ENCODE assay signal across 1 cellular context in the genomic region with DNA sequence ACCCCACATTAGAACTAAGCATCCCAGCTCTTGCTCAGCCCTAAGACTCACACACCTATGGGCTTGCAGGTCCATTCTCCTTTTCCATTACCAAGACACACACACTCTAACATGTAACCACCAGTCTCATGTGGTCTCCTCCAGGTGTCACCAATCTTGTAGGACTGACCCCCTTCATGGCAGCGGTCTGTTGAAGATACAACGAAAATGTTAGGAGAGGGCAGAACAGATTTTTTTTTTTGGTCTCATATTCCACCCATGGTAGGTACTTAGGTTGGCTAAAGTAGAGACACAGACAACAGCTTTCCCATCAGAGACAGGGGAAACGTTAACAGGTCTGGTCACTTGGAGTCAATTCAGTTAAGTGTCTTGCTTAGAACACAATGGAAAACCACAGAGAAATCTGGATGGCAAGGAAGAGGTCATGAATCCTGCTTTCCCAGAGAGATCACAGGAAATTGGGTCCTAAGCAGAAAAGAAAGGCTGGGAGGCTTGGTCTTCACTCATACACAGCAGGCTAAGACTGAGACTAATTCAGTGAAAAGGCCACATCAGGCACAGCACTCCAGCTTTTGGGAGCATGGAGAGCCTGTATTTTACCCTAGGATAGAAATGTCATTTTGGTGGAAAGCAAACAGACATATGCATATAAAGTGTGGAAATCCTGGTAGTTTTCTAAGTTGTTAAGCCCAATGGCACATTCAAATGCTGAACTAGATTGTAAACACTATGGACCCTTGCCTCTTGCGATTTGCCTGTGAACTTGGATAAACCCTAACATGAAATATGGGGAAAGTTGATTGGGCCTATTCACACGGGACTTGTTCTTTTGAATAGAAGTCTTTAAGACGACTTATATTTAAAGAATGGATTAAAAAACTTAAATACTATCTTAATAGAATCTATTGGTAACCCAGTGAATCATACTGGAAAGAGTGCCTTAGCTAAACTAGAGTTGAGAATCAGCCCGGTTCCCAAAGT.
A peak's percentile ranks its signal among the peaks of the same experiment; 100 is the strongest.
TF ChIP-seq lines count a peak whose summit lies in the region.

No MANE protein-coding gene starts in this region.

TF ChIP-seq in HepG2, 621 proteins besides CTCF, POLR2A, EP300 and RAD21 (continued from another document and continues in another):
- TF ChIP-seq TEF (CRISPR knock-in tag; IDR thresholded peaks at IDR 0.05): no peak
- 0 out of 2 replicates have a peak, but pooled peaks have one; percentile 12 for TF ChIP-seq ETV5 (CRISPR knock-in tag; IDR thresholded peaks at IDR 0.05; ENCODE audit: borderline replicate concordance)
- no peak for TF ChIP-seq FOXK2 (IDR thresholded peaks at IDR 0.05)
- TF ChIP-seq ONECUT2 (CRISPR knock-in tag; IDR thresholded peaks at IDR 0.05): no peak
- TF ChIP-seq HIC2 (CRISPR knock-in tag; IDR thresholded peaks at IDR 0.05; ENCODE audit: low read depth): no peak
- TF ChIP-seq ELF3 (CRISPR knock-in tag; IDR thresholded peaks at IDR 0.05): no peak
- TF ChIP-seq, protein P1, sequence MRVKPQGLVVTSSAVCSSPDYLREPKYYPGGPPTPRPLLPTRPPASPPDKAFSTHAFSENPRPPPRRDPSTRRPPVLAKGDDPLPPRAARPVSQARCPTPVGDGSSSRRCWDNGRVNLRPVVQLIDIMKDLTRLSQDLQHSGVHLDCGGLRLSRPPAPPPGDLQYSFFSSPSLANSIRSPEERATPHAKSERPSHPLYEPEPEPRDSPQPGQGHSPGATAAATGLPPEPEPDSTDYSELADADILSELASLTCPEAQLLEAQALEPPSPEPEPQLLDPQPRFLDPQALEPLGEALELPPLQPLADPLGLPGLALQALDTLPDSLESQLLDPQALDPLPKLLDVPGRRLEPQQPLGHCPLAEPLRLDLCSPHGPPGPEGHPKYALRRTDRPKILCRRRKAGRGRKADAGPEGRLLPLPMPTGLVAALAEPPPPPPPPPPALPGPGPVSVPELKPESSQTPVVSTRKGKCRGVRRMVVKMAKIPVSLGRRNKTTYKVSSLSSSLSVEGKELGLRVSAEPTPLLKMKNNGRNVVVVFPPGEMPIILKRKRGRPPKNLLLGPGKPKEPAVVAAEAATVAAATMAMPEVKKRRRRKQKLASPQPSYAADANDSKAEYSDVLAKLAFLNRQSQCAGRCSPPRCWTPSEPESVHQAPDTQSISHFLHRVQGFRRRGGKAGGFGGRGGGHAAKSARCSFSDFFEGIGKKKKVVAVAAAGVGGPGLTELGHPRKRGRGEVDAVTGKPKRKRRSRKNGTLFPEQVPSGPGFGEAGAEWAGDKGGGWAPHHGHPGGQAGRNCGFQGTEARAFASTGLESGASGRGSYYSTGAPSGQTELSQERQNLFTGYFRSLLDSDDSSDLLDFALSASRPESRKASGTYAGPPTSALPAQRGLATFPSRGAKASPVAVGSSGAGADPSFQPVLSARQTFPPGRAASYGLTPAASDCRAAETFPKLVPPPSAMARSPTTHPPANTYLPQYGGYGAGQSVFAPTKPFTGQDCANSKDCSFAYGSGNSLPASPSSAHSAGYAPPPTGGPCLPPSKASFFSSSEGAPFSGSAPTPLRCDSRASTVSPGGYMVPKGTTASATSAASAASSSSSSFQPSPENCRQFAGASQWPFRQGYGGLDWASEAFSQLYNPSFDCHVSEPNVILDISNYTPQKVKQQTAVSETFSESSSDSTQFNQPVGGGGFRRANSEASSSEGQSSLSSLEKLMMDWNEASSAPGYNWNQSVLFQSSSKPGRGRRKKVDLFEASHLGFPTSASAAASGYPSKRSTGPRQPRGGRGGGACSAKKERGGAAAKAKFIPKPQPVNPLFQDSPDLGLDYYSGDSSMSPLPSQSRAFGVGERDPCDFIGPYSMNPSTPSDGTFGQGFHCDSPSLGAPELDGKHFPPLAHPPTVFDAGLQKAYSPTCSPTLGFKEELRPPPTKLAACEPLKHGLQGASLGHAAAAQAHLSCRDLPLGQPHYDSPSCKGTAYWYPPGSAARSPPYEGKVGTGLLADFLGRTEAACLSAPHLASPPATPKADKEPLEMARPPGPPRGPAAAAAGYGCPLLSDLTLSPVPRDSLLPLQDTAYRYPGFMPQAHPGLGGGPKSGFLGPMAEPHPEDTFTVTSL (CRISPR knock-in tag; IDR thresholded peaks at IDR 0.05; ENCODE audit: borderline replicate concordance): 0 out of 2 replicates have a peak, but pooled peaks have one; percentile 34
- TF ChIP-seq, protein P2, sequence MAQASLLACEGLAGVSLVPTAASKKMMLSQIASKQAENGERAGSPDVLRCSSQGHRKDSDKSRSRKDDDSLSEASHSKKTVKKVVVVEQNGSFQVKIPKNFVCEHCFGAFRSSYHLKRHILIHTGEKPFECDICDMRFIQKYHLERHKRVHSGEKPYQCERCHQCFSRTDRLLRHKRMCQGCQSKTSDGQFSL (CRISPR knock-in tag; IDR thresholded peaks at IDR 0.05): no peak
- TF ChIP-seq NFIB (CRISPR knock-in tag; IDR thresholded peaks at IDR 0.05; ENCODE audit: borderline replicate concordance): no peak
- TF ChIP-seq ZNF383 (CRISPR knock-in tag; IDR thresholded peaks at IDR 0.05; ENCODE audit: borderline replicate concordance): no peak
- TF ChIP-seq, protein P3, sequence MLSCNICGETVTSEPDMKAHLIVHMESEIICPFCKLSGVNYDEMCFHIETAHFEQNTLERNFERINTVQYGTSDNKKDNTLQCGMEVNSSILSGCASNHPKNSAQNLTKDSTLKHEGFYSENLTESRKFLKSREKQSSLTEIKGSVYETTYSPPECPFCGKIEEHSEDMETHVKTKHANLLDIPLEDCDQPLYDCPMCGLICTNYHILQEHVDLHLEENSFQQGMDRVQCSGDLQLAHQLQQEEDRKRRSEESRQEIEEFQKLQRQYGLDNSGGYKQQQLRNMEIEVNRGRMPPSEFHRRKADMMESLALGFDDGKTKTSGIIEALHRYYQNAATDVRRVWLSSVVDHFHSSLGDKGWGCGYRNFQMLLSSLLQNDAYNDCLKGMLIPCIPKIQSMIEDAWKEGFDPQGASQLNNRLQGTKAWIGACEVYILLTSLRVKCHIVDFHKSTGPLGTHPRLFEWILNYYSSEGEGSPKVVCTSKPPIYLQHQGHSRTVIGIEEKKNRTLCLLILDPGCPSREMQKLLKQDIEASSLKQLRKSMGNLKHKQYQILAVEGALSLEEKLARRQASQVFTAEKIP (CRISPR knock-in tag; IDR thresholded peaks at IDR 0.05; ENCODE audit: borderline replicate concordance): no peak
- no peak for TF ChIP-seq ZNF224 (CRISPR knock-in tag; IDR thresholded peaks at IDR 0.05)
- TF ChIP-seq THAP11 (CRISPR knock-in tag; IDR thresholded peaks at IDR 0.05): 0 out of 2 replicates have a peak, but pooled peaks have one; percentile 9
- no peak for TF ChIP-seq MYNN (CRISPR knock-in tag; IDR thresholded peaks at IDR 0.05; ENCODE audit: low read depth)
- TF ChIP-seq DZIP1 (CRISPR knock-in tag; IDR thresholded peaks at IDR 0.05): no peak
- no peak for TF ChIP-seq ZNF256 (CRISPR knock-in tag; conservative IDR thresholded peaks at IDR 0.05)
- TF ChIP-seq, protein P4, sequence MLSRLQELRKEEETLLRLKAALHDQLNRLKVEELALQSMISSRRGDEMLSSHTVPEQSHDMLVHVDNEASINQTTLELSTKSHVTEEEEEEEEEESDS (CRISPR knock-in tag; IDR thresholded peaks at IDR 0.05; ENCODE audit: borderline replicate concordance): no peak; the same call in 1 of the 2 replicates
- no peak for TF ChIP-seq ZBTB39 (CRISPR knock-in tag; IDR thresholded peaks at IDR 0.05)
- TF ChIP-seq ZNF839 (CRISPR knock-in tag; IDR thresholded peaks at IDR 0.05; ENCODE audit: borderline replicate concordance): no peak
- no peak for TF ChIP-seq RERE (CRISPR knock-in tag; IDR thresholded peaks at IDR 0.05; ENCODE audit: low read depth)
- no peak for TF ChIP-seq DMAP1 (CRISPR knock-in tag; IDR thresholded peaks at IDR 0.05)
- TF ChIP-seq SOX13 (IDR thresholded peaks at IDR 0.05): no peak
- TF ChIP-seq SOX13 (CRISPR knock-in tag; conservative IDR thresholded peaks at IDR 0.05 in 1 of 2, IDR thresholded peaks at IDR 0.05 in 1 of 2): 0 out of 4 replicates have a peak, but pooled peaks of 1 of the 2 experiments have one; percentile 6
- peak; percentile 4; the same call in 1 of the 2 replicates for TF ChIP-seq SOX5 (CRISPR knock-in tag; IDR thresholded peaks at IDR 0.05; ENCODE audit: borderline replicate concordance)
- TF ChIP-seq GZF1 (CRISPR knock-in tag; IDR thresholded peaks at IDR 0.05): no peak
- no peak for TF ChIP-seq CEBPG (CRISPR knock-in tag; IDR thresholded peaks at IDR 0.05)
- TF ChIP-seq JARID2 (CRISPR knock-in tag; IDR thresholded peaks at IDR 0.05; ENCODE audit: insufficient replicate concordance): no peak
